25 cellular contexts compared by ENCODE assay signal in the genomic region with DNA sequence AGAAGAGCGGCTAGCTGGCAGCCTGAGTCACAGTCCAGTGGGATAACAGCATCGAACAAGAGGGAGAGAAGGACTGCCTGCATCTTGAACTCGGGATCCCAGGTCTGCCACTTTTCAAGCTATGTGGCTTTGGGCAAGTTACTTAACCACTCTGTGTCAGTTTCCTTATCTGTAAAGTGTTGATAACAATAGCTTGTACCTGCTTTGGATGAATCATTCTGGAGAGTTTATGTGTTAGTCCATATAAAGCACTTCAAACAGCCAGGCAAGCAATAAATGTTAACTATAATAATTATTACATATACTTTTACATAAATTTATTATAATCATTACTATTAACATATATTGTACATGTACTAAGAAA. TPM values are rescaled to one million over a fixed set of nuclear protein-coding genes. Genes with fewer than 3 reads are reported as not detected.
DNase-seq lines count a peak whose midpoint lies in the region; ATAC-seq and TF ChIP-seq lines count a peak whose summit lies in the region.
"Had no signal": no experiment of that assay in that cellular context is flagged by ENCODE, and none has a peak within 500 bp of the region (broad histone marks: within the 10 kb centered on the region; RNA-seq: fewer than 3 reads in every experiment).

No MANE protein-coding gene starts in this region.

- H3K4me3 Mint-ChIP-seq in type B pancreatic cell, result no peak overlapping the region
- H3K4me3 Mint-ChIP-seq: activated CD4-positive, alpha-beta T cell treated with anti-CD3 and anti-CD28 coated beads, Interleukin-2, amount 10 ng/mL, durations not matched to agents 7 days and 5 days; activated naive CD8-positive, alpha-beta T cell treated with anti-CD3 and anti-CD28 coated beads, Interleukin-2, amount 10 ng/mL, durations not matched to agents 7 days and 5 days; stimulated activated naive B cell treated with anti-CD40 and anti-IgM and Interleukin-4, amounts not matched to agents 10 μg/mL and 1 μg/mL and 100 μg/mL, for 72 hours had no signal

- no peak overlapping the region for H3K27ac Mint-ChIP-seq in type B pancreatic cell
- H3K27ac Mint-ChIP-seq: activated CD4-positive, alpha-beta T cell treated with anti-CD3 and anti-CD28 coated beads, Interleukin-2, amount 10 ng/mL, durations not matched to agents 7 days and 5 days; activated naive CD8-positive, alpha-beta T cell treated with anti-CD3 and anti-CD28 coated beads, Interleukin-2, amount 10 ng/mL, durations not matched to agents 7 days and 5 days; stimulated activated naive B cell treated with anti-CD40 and anti-IgM and Interleukin-4, amounts not matched to agents 10 μg/mL and 1 μg/mL and 100 μg/mL, for 72 hours had no signal

- H3K36me3 ChIP-seq in cardiac muscle cell (no peaks in the 10 kb centered on the region), esophagus squamous epithelium (no peaks in the 10 kb centered on the region), gastrocnemius medialis (no peaks in the 10 kb centered on the region)
- H3K36me3 ChIP-seq: left lung, SJSA1, suprapubic skin had no signal

- peaks cover 44% of the 10 kb centered on the region for H3K4me1 Mint-ChIP-seq in type B pancreatic cell (ENCODE audit: unreplicated experiment)

- no peaks in the 10 kb centered on the region for H3K9me3 Mint-ChIP-seq in type B pancreatic cell
- H3K9me3 Mint-ChIP-seq: activated naive CD8-positive, alpha-beta T cell treated with anti-CD3 and anti-CD28 coated beads, Interleukin-2, amount 10 ng/mL, durations not matched to agents 7 days and 5 days had no signal

- H3K27me3 ChIP-seq in cardiac muscle cell, result no peaks in the 10 kb centered on the region
- H3K27me3 ChIP-seq in esophagus squamous epithelium, result peaks cover 0 to 34% (median 0%) of the 10 kb centered on the region in 4 donors
- no peaks in the 10 kb centered on the region for H3K27me3 ChIP-seq in gastrocnemius medialis
- H3K27me3 ChIP-seq: SJSA1 had no signal

- DNase-seq in cardiac muscle cell (ENCODE audit: low read depth in 1 of 2, low spot score in 1 of 2) (no peak), cardiac septum (ENCODE audit: low spot score) (no peak), astrocyte of the hippocampus (ENCODE audit: low read depth, low spot score) (peak; percentile 10), esophagus squamous epithelium (lab: John Stamatoyannopoulos, UW) (no peak), gastrocnemius medialis (no peak), type B pancreatic cell (ENCODE audit: extremely low spot score, unreplicated experiment) (no peak), dedifferentiated amniotic fluid mesenchymal stem cell (ENCODE audit: extremely low spot score) (no peak)
- DNase-seq in activated naive CD4-positive, alpha-beta T cell treated with Interleukin-2 at 50 U/mL for 16 hours, result no peak
- DNase-seq: 8988T; activated CD4-positive, alpha-beta T cell treated with anti-CD3 and anti-CD28 coated beads, Interleukin-2, amount 10 ng/mL, durations not matched to agents 7 days and 5 days; activated effector memory CD4-positive, alpha-beta T cell treated with Interleukin-2 at 50 U/mL for 16 hours; activated naive CD8-positive, alpha-beta T cell treated with anti-CD3 and anti-CD28 coated beads, Interleukin-2, amount 10 ng/mL, durations not matched to agents 7 days and 5 days; DMS79; glutamatergic neuron; Karpas-422; left lung; NCI-H1436; NCI-H2107; NCI-H446; NCI-H774; stimulated activated naive B cell treated with anti-CD40 and anti-IgM and Interleukin-4, amounts not matched to agents 10 μg/mL and 1 μg/mL and 100 μg/mL, for 72 hours; T1000 had no signal

- WGBS in esophagus squamous epithelium, 2 donors, result 75 to 88% methylated on average over 3 of the region's 3 CpGs

- intact Hi-C loops in cardiac septum (cut with DNase I), result loop anchor here (5.0 kb wide), 1 partner anchor 231 kb away; the partner anchor contains the start of gene PAIP2B
- intact Hi-C loops in esophagus squamous epithelium (cut with DNase I), result no loop called here
- intact Hi-C loops in gastrocnemius medialis (cut with DNase I; ENCODE audit: low total_unique reads), result loop anchor here (10.0 kb wide), 2 partner anchors 257 to 687 kb away; partner anchors contain the start of gene CYP26B1

- no peak for ATAC-seq in gastrocnemius medialis
- ATAC-seq: stimulated activated naive B cell treated with anti-CD40 and anti-IgM and Interleukin-4, amounts not matched to agents 10 μg/mL and 1 μg/mL and 100 μg/mL, for 72 hours had no signal

- H3K4me3 ChIP-seq in cardiac muscle cell (no peak overlapping the region), esophagus squamous epithelium (no peak overlapping the region), gastrocnemius medialis (no peak overlapping the region)
- H3K4me3 ChIP-seq: left lung, SJSA1, suprapubic skin had no signal

- peaks cover 40% of the 10 kb centered on the region for H3K4me1 ChIP-seq in cardiac muscle cell (ENCODE audit: low read depth)
- peaks cover 11 to 64% (median 32%) of the 10 kb centered on the region in 3 donors for H3K4me1 ChIP-seq in esophagus squamous epithelium
- H3K4me1 ChIP-seq in gastrocnemius medialis, result peaks cover 86 to 89% of the 10 kb centered on the region in 2 donors

- peaks cover 32% of the 10 kb centered on the region for H3K27me3 Mint-ChIP-seq in type B pancreatic cell

- no peaks in the 10 kb centered on the region for H3K36me3 Mint-ChIP-seq in type B pancreatic cell
- H3K36me3 Mint-ChIP-seq: activated naive CD8-positive, alpha-beta T cell treated with anti-CD3 and anti-CD28 coated beads, Interleukin-2, amount 10 ng/mL, durations not matched to agents 7 days and 5 days had no signal

- H3K9me3 ChIP-seq in cardiac muscle cell (ENCODE audit: low read depth), result no peaks in the 10 kb centered on the region
- H3K9me3 ChIP-seq in esophagus squamous epithelium, result peaks cover 0 to 3% (median 0%) of the 10 kb centered on the region in 3 donors
- no peaks in the 10 kb centered on the region for H3K9me3 ChIP-seq in gastrocnemius medialis
- H3K9me3 ChIP-seq: left lung, SJSA1, suprapubic skin had no signal

- peak overlapping the region; percentile 99 for H3K27ac ChIP-seq in cardiac muscle cell
- H3K27ac ChIP-seq in esophagus squamous epithelium, result peak overlapping the region in 3 of 4 donors; percentile 61 to 63 (median 62)
- H3K27ac ChIP-seq in gastrocnemius medialis, result peak overlapping the region; percentile 92 to 99 (median 94)
- H3K27ac ChIP-seq: SJSA1, suprapubic skin, VCaP had no signal

- TF ChIP-seq POLR2A in esophagus squamous epithelium (IDR thresholded peaks at IDR 0.05) (no peak), gastrocnemius medialis (IDR thresholded peaks at IDR 0.05) (no peak)

- TF ChIP-seq CTCF in cardiac muscle cell (IDR thresholded peaks at IDR 0.05; ENCODE audit: low read depth, low read length), result no peak
- no peak for TF ChIP-seq CTCF in esophagus squamous epithelium (IDR thresholded peaks at IDR 0.05)
- TF ChIP-seq CTCF in gastrocnemius medialis (IDR thresholded peaks at IDR 0.05 in 4 of 5, conservative IDR thresholded peaks at IDR 0.05 in 1 of 5), result no peak
- TF ChIP-seq CTCF in type B pancreatic cell (conservative IDR thresholded peaks at IDR 0.05), result no peak

- in situ Hi-C loops in gastrocnemius medialis (cut with MboI; ENCODE audit: low sequenced_read_pairs in 4 of 4), result no loop called here

RNA-seq across cellular contexts. Expression of gene DYSF, which starts 4.6 kb away (rescaled TPM):
- total RNA-seq in cardiac muscle cell (44.4 and 57.4 TPM in 2 replicates), cardiac septum (82.8 TPM), esophagus squamous epithelium (10 to 100 TPM in 1 of 4 donors, 1 to 10 TPM in 3; 2.4 to 10.6 (median 4.3) TPM), gastrocnemius medialis (100 to 1,000 TPM in 2 of 4 donors, 10 to 100 TPM in 2; 40.7 to 267 (median 153) TPM), type B pancreatic cell (ENCODE audit: low replicate concordance) (1.7 and 4.2 TPM in 2 replicates)
- polyA plus RNA-seq in cardiac muscle cell, result 34.6 and 40.9 TPM in 2 replicates
